8 cellular contexts compared by ENCODE assay signal in the genomic region with DNA sequence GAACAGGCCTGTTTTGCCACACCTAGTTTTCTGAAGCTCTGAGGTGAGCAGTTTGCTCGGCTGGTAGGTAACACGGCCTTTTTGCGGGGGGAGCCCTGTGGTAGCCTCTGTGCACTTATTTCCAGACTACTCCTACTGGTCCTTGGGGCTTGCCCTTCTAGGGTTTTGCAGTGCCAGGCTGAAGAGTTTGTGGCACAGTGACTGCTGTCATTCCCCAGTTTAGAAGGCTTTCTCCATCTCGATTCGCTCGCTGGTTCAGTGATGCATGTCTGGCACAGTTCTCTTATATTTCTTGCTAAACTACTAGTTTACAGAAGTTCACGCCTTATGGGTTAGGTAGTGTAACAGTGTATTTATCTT. TPM values are rescaled to one million over a fixed set of nuclear protein-coding genes. Genes with fewer than 3 reads are reported as not detected.
DNase-seq lines count a peak whose midpoint lies in the region; ATAC-seq and TF ChIP-seq lines count a peak whose summit lies in the region.

No MANE protein-coding gene starts in this region.

- H3K27ac ChIP-seq in CD8-positive, alpha-beta T cell (ENCODE audit: low read depth, low read length) = peak overlapping the region; percentile 77
- 0 out of 2 replicates have a peak overlapping the region, but pooled peaks have one; percentile 14 for H3K27ac ChIP-seq in HUES6 (ENCODE audit: low read depth, low read length)

- H3K36me3 Mint-ChIP-seq in CD8-positive, alpha-beta T cell = peaks cover 9% of the 10 kb centered on the region

- no peaks in the 10 kb centered on the region for H3K9me3 ChIP-seq in CD8-positive, alpha-beta T cell (ENCODE audit: low read length)
- H3K9me3 ChIP-seq in HUES6 (ENCODE audit: control insufficient read depth, insufficient read depth, low read depth, low read length) (no peaks in the 10 kb centered on the region), skeletal muscle satellite cell (replicated peaks; ENCODE audit: low read length) (no peaks in the 10 kb centered on the region)

- peak in 3 of 7 experiments; percentile 11 to 33 (median 17) for DNase-seq in CD8-positive, alpha-beta T cell
- peak; percentile 13 for DNase-seq in activated CD4-positive, alpha-beta T cell treated with anti-CD3 and anti-CD28 coated beads, Interleukin-2, amount 50 U/mL, for 1 hour
- DNase-seq in fibroblast of villous mesenchyme (ENCODE audit: low read depth) = no peak
- no peak for DNase-seq in cerebellar nuclear complex (lab: John Stamatoyannopoulos, UW)
- DNase-seq in DMS114 treated with DMSO at 0.1 percent for 48 hours (lab: John Stamatoyannopoulos, UW; ENCODE audit: unreplicated experiment) = no peak
- DNase-seq in NCI-H1694 treated with DMSO at 0.1 percent for 48 hours (lab: John Stamatoyannopoulos, UW) = no peak

- H3K27me3 ChIP-seq in CD8-positive, alpha-beta T cell (ENCODE audit: insufficient read depth, low read length) = no peaks in the 10 kb centered on the region
- H3K27me3 ChIP-seq in HUES6 (ENCODE audit: control insufficient read depth, insufficient read depth, low read length) = no peaks in the 10 kb centered on the region
- no peaks in the 10 kb centered on the region for H3K27me3 ChIP-seq in skeletal muscle satellite cell (ENCODE audit: control insufficient read depth, insufficient read depth, low read length)

- H3K4me1 ChIP-seq in CD8-positive, alpha-beta T cell (ENCODE audit: insufficient read depth, low read length) = peaks cover 14% of the 10 kb centered on the region
- H3K4me1 ChIP-seq in HUES6 (ENCODE audit: control insufficient read depth, insufficient read depth, low read length) = peaks cover 21% of the 10 kb centered on the region
- H3K4me1 ChIP-seq in skeletal muscle satellite cell (ENCODE audit: control insufficient read depth, insufficient read depth, low read length) = peaks cover 23% of the 10 kb centered on the region

- H3K9me3 Mint-ChIP-seq in CD8-positive, alpha-beta T cell = no peaks in the 10 kb centered on the region

- H3K4me3 Mint-ChIP-seq in CD8-positive, alpha-beta T cell = peak overlapping the region; percentile 98

- CTCF ChIA-PET in CD8-positive, alpha-beta T cell (lab: Charles Lee) = interaction anchor here (1.1 kb wide), 1 partner anchor 452 kb away, joined by 3 read pairs; no protein-coding TSS in a partner anchor

- peak overlapping the region; percentile 90 for H3K9ac ChIP-seq in HUES6 (ENCODE audit: low read length)
- peak overlapping the region; percentile 77 for H3K9ac ChIP-seq in skeletal muscle satellite cell (ENCODE audit: low read depth, low read length)

- TF ChIP-seq CTCF in CD8-positive, alpha-beta T cell (IDR thresholded peaks at IDR 0.05) = no peak
- TF ChIP-seq CTCF in fibroblast of villous mesenchyme (IDR thresholded peaks at IDR 0.05; ENCODE audit: insufficient read depth, low read depth, low read length) = no peak

- H3K36me3 ChIP-seq in CD8-positive, alpha-beta T cell (ENCODE audit: insufficient read depth, low read length) = no peaks in the 10 kb centered on the region
- peaks cover 9% of the 10 kb centered on the region for H3K36me3 ChIP-seq in HUES6 (ENCODE audit: control insufficient read depth, insufficient read depth, low read length)
- H3K36me3 ChIP-seq in skeletal muscle satellite cell (ENCODE audit: insufficient read depth, low read length) = no peaks in the 10 kb centered on the region

- ATAC-seq in CD8-positive, alpha-beta T cell = peak; percentile 2

- POLR2A ChIA-PET in CD8-positive, alpha-beta T cell (lab: Charles Lee) = interaction anchor here (1.2 to 1.8 kb wide), 4 partner anchors 11 to 450 kb away, joined by 3 to 10 read pairs (median 6); a partner anchor contains a TSS

- peak overlapping the region; percentile 99 for H3K27ac Mint-ChIP-seq in CD8-positive, alpha-beta T cell

- H3K4me3 ChIP-seq in CD8-positive, alpha-beta T cell (ENCODE audit: low read depth, low read length) = peak overlapping the region; percentile 85
- peak overlapping the region; percentile 89 for H3K4me3 ChIP-seq in HUES6 (ENCODE audit: low read depth, low read length)
- H3K4me3 ChIP-seq in fibroblast of villous mesenchyme (ENCODE audit: low read depth, low read length) = peak overlapping the region; percentile 99
- H3K4me3 ChIP-seq in skeletal muscle satellite cell (ENCODE audit: low read length) = peak overlapping the region; percentile 91

- peaks cover 39% of the 10 kb centered on the region for H3K4me1 Mint-ChIP-seq in CD8-positive, alpha-beta T cell (ENCODE audit: low read depth)

- intact Hi-C loops in CD8-positive, alpha-beta T cell (cut with DNase I, micrococcal nuclease) = loop anchor here (5.0 to 10.0 kb wide), 7 partner anchors 285 to 1887 kb away; a partner anchor contains a TSS

- H3K4me2 ChIP-seq in skeletal muscle satellite cell (ENCODE audit: low read length) = peak overlapping the region; percentile 94

- H3K27me3 Mint-ChIP-seq in CD8-positive, alpha-beta T cell (ENCODE audit: low read depth) = no peaks in the 10 kb centered on the region

RNA-seq across cellular contexts. Expression of a gene that starts 0.7 kb away (rescaled TPM):
- total RNA-seq in CD8-positive, alpha-beta T cell = 10 to 100 TPM; 23.1 to 26.3 TPM
- 10.3 and 19.9 TPM in 2 replicates for total RNA-seq in fibroblast of villous mesenchyme
- total RNA-seq in skeletal muscle satellite cell (2012; rRNA removed) = 13.8 and 14.7 TPM in 2 replicates

RNA-seq across cellular contexts. Expression of a gene that starts 57.1 kb away (rescaled TPM):
- under 1 TPM; 0.08 to 0.28 TPM for total RNA-seq in CD8-positive, alpha-beta T cell
- 5.8 and 7.3 TPM in 2 replicates for total RNA-seq in fibroblast of villous mesenchyme
- total RNA-seq in skeletal muscle satellite cell (2012; rRNA removed) = 2.2 and 3.0 TPM in 2 replicates
